In genomic region chr2:111542120-111542774, GRCh38 we compare ENCODE assay signal across 8 cellular contexts.
A peak's percentile ranks its signal among the peaks of the same experiment; 100 is the strongest.
DNase-seq lines count a peak whose midpoint lies in the region; ATAC-seq and TF ChIP-seq lines count a peak whose summit lies in the region.
"Not testable (repeated sequence)": the region's sequence is repeated elsewhere in the genome, so short reads cannot be mapped to it uniquely, and the experiment has no call there.

No MANE protein-coding gene starts in this region.

- H3K27ac ChIP-seq in Panc1 (ENCODE audit: low read length), result not testable (repeated sequence)

- CTCF ChIA-PET in BJ (lab: Yijun Ruan, JAX); Panc1 (lab: Charles Lee): not testable (repeated sequence)

- not testable (repeated sequence) for H3K4me3 ChIP-seq in BJ (ENCODE audit: low read depth, low read length); Panc1 (ENCODE audit: low read depth in 2 of 2, low read length in 2 of 2); astrocyte of the cerebellum (ENCODE audit: low read depth, low read length); fibroblast of pulmonary artery (replicated peaks; ENCODE audit: low read depth, low read length); retinal pigment epithelial cell (ENCODE audit: low read length)

- peak; percentile 49; the same call in 1 of the 2 replicates for ATAC-seq in Panc1
- ATAC-seq in left lobe of liver, result peak; percentile 72

- not testable (repeated sequence) for H3K9me3 ChIP-seq in Panc1 (ENCODE audit: control insufficient read depth, insufficient read depth, low read depth, low read length)

- DNase-seq in BJ (ENCODE audit: low read depth), result peak; percentile 18
- peak; percentile 58 for DNase-seq in HS-27A (ENCODE audit: low read depth)
- DNase-seq in Panc1 (ENCODE audit: low read depth, low spot score); left lobe of liver (ENCODE audit: low spot score): not testable (repeated sequence)
- peak; percentile 32 for DNase-seq in astrocyte of the cerebellum (ENCODE audit: low read depth)
- DNase-seq in dermis blood vessel endothelial cell, result peak; percentile 54
- peak; percentile 57 for DNase-seq in fibroblast of pulmonary artery (ENCODE audit: low read depth)
- DNase-seq in retinal pigment epithelial cell (ENCODE audit: low read depth), result peak; percentile 48

- not testable (repeated sequence) for TF ChIP-seq CTCF in BJ (IDR thresholded peaks at IDR 0.05; ENCODE audit: insufficient read depth, low read depth, low read length); Panc1 (IDR thresholded peaks at IDR 0.05); astrocyte of the cerebellum (IDR thresholded peaks at IDR 0.05; ENCODE audit: low read depth, low read length, missing control alignments); fibroblast of pulmonary artery (IDR thresholded peaks at IDR 0.05; ENCODE audit: low read length, missing control alignments); retinal pigment epithelial cell (conservative IDR thresholded peaks at IDR 0.05; ENCODE audit: low read depth, low read length)

- not testable (repeated sequence) for BruUV-seq in Panc1 (replicated peaks; lab: Mats Ljungman, UMichigan)

- H3K36me3 ChIP-seq in BJ (ENCODE audit: control insufficient read depth, insufficient read depth, low read length); Panc1 (ENCODE audit: control insufficient read depth, insufficient read depth, low read length): not testable (repeated sequence)

- POLR2A ChIA-PET in BJ (lab: Charles Lee); Panc1 (lab: Charles Lee): not testable (repeated sequence)

- not testable (repeated sequence) for H3K27me3 ChIP-seq in BJ (ENCODE audit: control insufficient read depth, insufficient read depth, low read length); Panc1 (ENCODE audit: control insufficient read depth, insufficient read depth, low read length)

- not testable (repeated sequence) for H3K4me1 ChIP-seq in Panc1 (ENCODE audit: control insufficient read depth, insufficient read depth, low read length)

- in situ Hi-C loops in Panc1 (cut with HindIII; ENCODE audit: low pct_unique_long_range_greater_than_20kb, low sequenced_read_pairs); astrocyte of the cerebellum (cut with HindIII; ENCODE audit: low sequenced_read_pairs): not testable (repeated sequence)

- intact Hi-C loops in Panc1 (cut with micrococcal nuclease; ENCODE audit: unreplicated experiment), result not testable (repeated sequence)
